In the genomic region with DNA sequence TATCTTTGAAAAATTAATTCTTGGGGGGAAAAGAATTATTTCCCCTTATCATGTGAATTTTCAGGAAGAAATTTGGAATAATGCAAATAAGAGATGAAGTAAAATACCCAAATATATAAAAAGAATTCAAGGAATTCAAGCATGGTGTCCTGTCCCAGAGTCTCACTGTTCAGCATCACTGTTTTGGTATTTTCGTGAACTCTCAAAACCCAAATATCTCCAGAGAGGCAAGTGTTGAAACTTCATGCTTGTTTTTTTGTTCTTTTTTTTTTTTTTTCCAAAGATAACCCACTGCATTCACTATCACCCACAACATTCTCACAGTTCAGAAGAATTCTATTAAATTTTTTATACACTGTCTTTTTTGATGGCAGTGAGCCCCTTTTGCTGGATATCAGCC, we compare ENCODE assay signal across 18 cellular contexts.
DNase-seq lines count a peak whose midpoint lies in the region; ATAC-seq and TF ChIP-seq lines count a peak whose summit lies in the region.
"Had no signal": no experiment of that assay in that cellular context is flagged by ENCODE, and none has a peak within 500 bp of the region (broad histone marks: within the 10 kb centered on the region; RNA-seq: fewer than 3 reads in every experiment).

No MANE protein-coding gene starts in this region.

- H3K36me3 Mint-ChIP-seq in osteocyte (ENCODE audit: unreplicated experiment): peaks cover 1% of the 10 kb centered on the region
- H3K36me3 Mint-ChIP-seq: CD8-positive, alpha-beta memory T cell; IgD-negative memory B cell had no signal

- H3K9me3 Mint-ChIP-seq in osteocyte (ENCODE audit: unreplicated experiment): no peaks in the 10 kb centered on the region
- H3K9me3 Mint-ChIP-seq: H9 had no signal

- no peaks in the 10 kb centered on the region for H3K27me3 Mint-ChIP-seq in osteocyte (ENCODE audit: unreplicated experiment)
- H3K27me3 Mint-ChIP-seq: IgD-negative memory B cell had no signal

- no peaks in the 10 kb centered on the region for H3K27me3 ChIP-seq in BJ (ENCODE audit: control insufficient read depth, insufficient read depth, low read length)
- H3K27me3 ChIP-seq: BLaER1 had no signal

- peak overlapping the region; percentile 13 for H3K27ac Mint-ChIP-seq in osteocyte (ENCODE audit: unreplicated experiment)
- H3K27ac Mint-ChIP-seq: CD8-positive, alpha-beta memory T cell; H9; IgD-negative memory B cell had no signal

- CTCF ChIA-PET in BJ (lab: Yijun Ruan, JAX): interaction anchor here (0.6 kb wide), 1 partner anchor 31 kb away, joined by 3 read pairs; no protein-coding TSS in a partner anchor

- TF ChIP-seq CTCF in BJ (IDR thresholded peaks at IDR 0.05; ENCODE audit: insufficient read depth, low read depth, low read length): no peak
- no peak for TF ChIP-seq CTCF in fibroblast of the aortic adventitia (IDR thresholded peaks at IDR 0.05; ENCODE audit: insufficient read depth, low read length)
- no peak for TF ChIP-seq CTCF in osteocyte (IDR thresholded peaks at IDR 0.05)

- H3K36me3 ChIP-seq in BJ (ENCODE audit: control insufficient read depth, insufficient read depth, low read length): no peaks in the 10 kb centered on the region
- H3K36me3 ChIP-seq: BLaER1 had no signal

- DNase-seq in BJ (ENCODE audit: low read depth) (peak; percentile 30), NCI-H226 (peak; percentile 44), fibroblast of the aortic adventitia (ENCODE audit: low read depth) (peak; percentile 25), osteocyte (ENCODE audit: extremely low spot score, unreplicated experiment) (no peak), ureter (ENCODE audit: low spot score) (no peak), NCI-H2107 (lab: John Stamatoyannopoulos, UW) (no peak)
- DNase-seq: ACHN; CD8-positive, alpha-beta memory T cell; H9; NCI-H1436 treated with DMSO at 0.1 percent for 48 hours; NCI-H2081 treated with DMSO at 0.1 percent for 48 hours; NCI-H345; NCI-H748 treated with DMSO at 0.1 percent for 48 hours; PC-9; SK-N-SH had no signal

- H3K4me3 ChIP-seq in BJ (ENCODE audit: low read depth, low read length): no peak overlapping the region
- H3K4me3 ChIP-seq in fibroblast of the aortic adventitia (ENCODE audit: low read depth, low read length): no peak overlapping the region
- H3K4me3 ChIP-seq: BLaER1, PC-9 had no signal

- ATAC-seq in GM21576 (IDR thresholded peaks at IDR 0.05; ENCODE audit: unreplicated experiment): no peak

- peaks cover 17% of the 10 kb centered on the region for H3K4me1 Mint-ChIP-seq in osteocyte (ENCODE audit: unreplicated experiment)
- H3K4me1 Mint-ChIP-seq: CD8-positive, alpha-beta memory T cell; IgD-negative memory B cell had no signal

- POLR2A ChIA-PET in BJ (lab: Charles Lee): interaction anchor here (0.6 kb wide), 1 partner anchor 14 kb away, joined by 3 read pairs; no protein-coding TSS in a partner anchor

- H3K4me3 Mint-ChIP-seq in osteocyte (ENCODE audit: unreplicated experiment): no peak overlapping the region
- H3K4me3 Mint-ChIP-seq: CD8-positive, alpha-beta memory T cell; H9; IgD-negative memory B cell had no signal

Comparison
In these comparisons a context has a peak if more than half of its experiments do, and no peak if none do; other contexts are left out.
1. DNase-seq: peak in BJ (single experiment), NCI-H226 (single experiment) and fibroblast of the aortic adventitia (single experiment); none in osteocyte (single experiment), ureter (single experiment) and NCI-H2107 (single experiment).